In genomic region chr3:51388286-51389029, GRCh38 we compare ENCODE assay signal across 8 cellular contexts. TPM values are rescaled to one million over a fixed set of nuclear protein-coding genes. Genes with fewer than 3 reads are reported as not detected.
DNase-seq lines count a peak whose midpoint lies in the region; ATAC-seq and TF ChIP-seq lines count a peak whose summit lies in the region.

No MANE protein-coding gene starts in this region.

- TF ChIP-seq CTCF in brain microvascular endothelial cell (IDR thresholded peaks at IDR 0.05; ENCODE audit: low read depth, low read length, missing control alignments) (peak; percentile 59), uterus (IDR thresholded peaks at IDR 0.05) (no peak), Peyer's patch (IDR thresholded peaks at IDR 0.05) (peak in 3 of 6 experiments; percentile 42 to 48 (median 46))

- DNase-seq in EL, result peak; percentile 20
- peak; percentile 35 for DNase-seq in LoVo (ENCODE audit: low spot score)
- DNase-seq in brain microvascular endothelial cell, result peak; percentile 14
- peak in 1 of 10 donors; percentile 11 for DNase-seq in naive thymus-derived CD8-positive, alpha-beta T cell
- no peak for DNase-seq in uterus
- no peak for DNase-seq in NCI-H345 (lab: John Stamatoyannopoulos, UW)
- DNase-seq in Peyer's patch, result no peak

- TF ChIP-seq POLR2A in uterus (IDR thresholded peaks at IDR 0.05) (no peak), Peyer's patch (IDR thresholded peaks at IDR 0.05) (peak in 1 of 2 donors; percentile 11)

- peak overlapping the region in 2 of 10 donors; percentile 11 to 14 for H3K4me3 Mint-ChIP-seq in naive thymus-derived CD8-positive, alpha-beta T cell

- peaks cover 8 to 23% of the 10 kb centered on the region in 2 donors for H3K4me1 ChIP-seq in uterus
- peaks cover 0 to 67% (median 23%) of the 10 kb centered on the region in 4 donors for H3K4me1 ChIP-seq in Peyer's patch

- no peak overlapping the region for H3K27ac ChIP-seq in brain microvascular endothelial cell
- no peak overlapping the region for H3K27ac ChIP-seq in uterus
- peak overlapping the region in 2 of 4 donors; percentile 6 to 45 for H3K27ac ChIP-seq in Peyer's patch

- H3K4me3 ChIP-seq in brain microvascular endothelial cell (ENCODE audit: low read depth, low read length) (no peak overlapping the region), uterus (no peak overlapping the region), Peyer's patch (no peak overlapping the region)

- H3K9me3 Mint-ChIP-seq in naive thymus-derived CD8-positive, alpha-beta T cell, result peaks cover 0 to 5% (median 0%) of the 10 kb centered on the region in 9 donors

- intact Hi-C loops in uterus (cut with DNase I; ENCODE audit: low total_unique reads), result no loop called here

- H3K36me3 ChIP-seq in brain microvascular endothelial cell (replicated peaks) (peaks cover 33% of the 10 kb centered on the region), uterus (no peaks in the 10 kb centered on the region), Peyer's patch (peaks cover 0 to 27% (median 0%) of the 10 kb centered on the region in 3 donors)

- POLR2A ChIA-PET in naive thymus-derived CD8-positive, alpha-beta T cell (lab: Charles Lee), result interaction anchor here (0.7 to 1.3 kb wide), 3 partner anchors 283 to 819 kb away, joined by 3 to 5 read pairs (median 4); partner anchors contain the start of gene HEMK1

- H3K36me3 Mint-ChIP-seq in naive thymus-derived CD8-positive, alpha-beta T cell, result peaks cover 0 to 20% (median 4%) of the 10 kb centered on the region in 3 donors

- H3K9me3 ChIP-seq in uterus (no peaks in the 10 kb centered on the region), Peyer's patch (no peaks in the 10 kb centered on the region)

- no peaks in the 10 kb centered on the region for H3K27me3 Mint-ChIP-seq in naive thymus-derived CD8-positive, alpha-beta T cell

- in situ Hi-C loops in brain microvascular endothelial cell (cut with HindIII; ENCODE audit: low pct_ligation_motif_present, low sequenced_read_pairs), result no loop called here

- H3K4me1 Mint-ChIP-seq in naive thymus-derived CD8-positive, alpha-beta T cell, result peaks cover 25 to 69% (median 62%) of the 10 kb centered on the region in 4 donors

- H3K27me3 ChIP-seq in brain microvascular endothelial cell (replicated peaks) (no peaks in the 10 kb centered on the region), uterus (no peaks in the 10 kb centered on the region), Peyer's patch (no peaks in the 10 kb centered on the region)

- ATAC-seq in naive thymus-derived CD8-positive, alpha-beta T cell, result no peak
- no peak for ATAC-seq in GM18907 (IDR thresholded peaks at IDR 0.05; ENCODE audit: unreplicated experiment)

- peak overlapping the region in 8 of 10 donors; percentile 46 to 82 (median 62) for H3K27ac Mint-ChIP-seq in naive thymus-derived CD8-positive, alpha-beta T cell

RNA-seq across cellular contexts. Expression of gene RBM15B, which starts 2.6 kb away (rescaled TPM):
- 10 to 100 TPM; 41.8 to 42.0 TPM for total RNA-seq in naive thymus-derived CD8-positive, alpha-beta T cell
- polyA plus RNA-seq in naive thymus-derived CD8-positive, alpha-beta T cell, result 10 to 100 TPM; 12.9 to 27.3 (median 14.2) TPM
- total RNA-seq in uterus (10 to 100 TPM; 21.2 to 38.9 (median 28.1) TPM), Peyer's patch (10 to 100 TPM; 23.1 to 34.6 (median 27.4) TPM)

RNA-seq across cellular contexts. Expression of gene MANF, which starts 3.4 kb away (rescaled TPM):
- total RNA-seq in naive thymus-derived CD8-positive, alpha-beta T cell, result 10 to 100 TPM; 51.1 to 56.2 TPM
- 10 to 100 TPM; 41.6 to 45.3 (median 44.4) TPM for polyA plus RNA-seq in naive thymus-derived CD8-positive, alpha-beta T cell
- total RNA-seq in uterus, result 10 to 100 TPM; 14.7 to 60.6 (median 28.8) TPM
- total RNA-seq in Peyer's patch, result 10 to 100 TPM; 18.2 to 52.7 (median 26.4) TPM

Comparison
In these comparisons a context has a peak if more than half of its experiments do, and no peak if none do; other contexts are left out.
1. DNase-seq: peak in EL (single experiment), LoVo (single experiment) and brain microvascular endothelial cell (single experiment); none in uterus (0 of 2), NCI-H345 (single experiment) and Peyer's patch (0 of 3).